Comparison of ENCODE assay signal across 11 cellular contexts in the genomic region with DNA sequence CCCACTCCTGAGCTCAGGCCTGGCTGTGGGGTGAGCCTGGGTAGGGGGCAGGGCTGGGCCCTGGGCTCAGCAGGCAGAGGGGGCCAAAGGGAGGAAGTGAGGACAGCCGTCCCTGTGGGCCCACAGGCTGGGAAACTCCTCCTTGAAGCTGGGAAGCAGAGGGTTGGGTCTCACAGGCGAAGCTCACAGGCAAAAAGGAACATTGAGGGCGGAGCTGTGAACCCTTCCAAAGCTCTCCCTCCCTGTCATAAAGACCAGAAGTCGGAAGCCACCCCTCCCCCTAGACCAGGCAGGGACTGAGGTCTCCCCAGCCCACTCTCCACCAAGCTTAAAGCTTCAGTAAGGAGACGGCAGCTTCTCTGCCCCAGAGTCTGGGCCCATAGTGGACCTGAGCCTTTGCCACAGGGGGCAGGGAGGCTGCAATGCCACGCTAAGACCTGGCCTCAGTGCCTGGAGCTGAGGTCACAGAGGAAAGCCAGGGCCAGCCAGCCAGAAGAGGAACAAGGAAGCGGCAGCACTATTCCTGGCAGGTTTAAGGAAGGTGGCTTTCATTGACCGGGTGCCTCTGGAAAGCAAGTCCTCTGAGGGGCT. TPM values are rescaled to one million over a fixed set of nuclear protein-coding genes. Genes with fewer than 3 reads are reported as not detected.
DNase-seq lines count a peak whose midpoint lies in the region; ATAC-seq and TF ChIP-seq lines count a peak whose summit lies in the region.
"Had no signal": no experiment of that assay in that cellular context is flagged by ENCODE, and none has a peak within 500 bp of the region (broad histone marks: within the 10 kb centered on the region; RNA-seq: fewer than 3 reads in every experiment).

No MANE protein-coding gene starts in this region.

- H3K9me3 Mint-ChIP-seq in stimulated activated effector memory CD8-positive, alpha-beta T cell treated with anti-CD3 and anti-CD28 coated beads, Interleukin-12 subunit alpha, Interleukin-12 subunit beta, amount 100 ng/mL, for 72 hours, result no peaks in the 10 kb centered on the region
- peaks cover 8% of the 10 kb centered on the region for H3K9me3 Mint-ChIP-seq in glutamatergic neuron (ENCODE audit: unreplicated experiment)
- H3K9me3 Mint-ChIP-seq: activated naive CD4-positive, alpha-beta T cell treated with anti-CD3 and anti-CD28 coated beads, Interleukin-2, amount 50 U/mL, for 72 hours; HFFc6 had no signal

- DNase-seq in HK-2 (ENCODE audit: unreplicated experiment) (peak; percentile 36), UCSD-AML1 (lab: John Stamatoyannopoulos, UW; ENCODE audit: unreplicated experiment) (peak; percentile 55), iPS-NIHi7 (ENCODE audit: extremely low spot score) (peak; percentile 76), dedifferentiated amniotic fluid mesenchymal stem cell (ENCODE audit: extremely low spot score) (no peak), glutamatergic neuron (no peak)
- DNase-seq in stimulated activated effector memory CD8-positive, alpha-beta T cell treated with anti-CD3 and anti-CD28 coated beads, Interleukin-12 subunit alpha, Interleukin-12 subunit beta, amount 100 ng/mL, for 72 hours (ENCODE audit: low spot score in 2 of 2), result no peak
- DNase-seq: effector CD4-positive, alpha-beta T cell; HFFc6; NCI-H1694 treated with DMSO at 0.1 percent for 48 hours had no signal

- H3K36me3 Mint-ChIP-seq in stimulated activated effector memory CD8-positive, alpha-beta T cell treated with anti-CD3 and anti-CD28 coated beads, Interleukin-12 subunit alpha, Interleukin-12 subunit beta, amount 100 ng/mL, for 72 hours, result no peaks in the 10 kb centered on the region
- H3K36me3 Mint-ChIP-seq in glutamatergic neuron (ENCODE audit: unreplicated experiment), result no peaks in the 10 kb centered on the region
- H3K36me3 Mint-ChIP-seq: activated naive CD4-positive, alpha-beta T cell treated with anti-CD3 and anti-CD28 coated beads, Interleukin-2, amount 50 U/mL, for 72 hours had no signal

- peak; percentile 3 for ATAC-seq in stimulated activated effector memory CD8-positive, alpha-beta T cell treated with anti-CD3 and anti-CD28 coated beads, Interleukin-12 subunit alpha, Interleukin-12 subunit beta, amount 100 ng/mL, for 72 hours
- no peak for ATAC-seq in HG02763 (IDR thresholded peaks at IDR 0.05; ENCODE audit: unreplicated experiment)
- ATAC-seq: activated naive CD4-positive, alpha-beta T cell treated with anti-CD3 and anti-CD28 coated beads, Interleukin-2, amount 50 U/mL, for 72 hours had no signal

- TF ChIP-seq CTCF in glutamatergic neuron (IDR thresholded peaks at IDR 0.05; ENCODE audit: partially characterized antibody, unreplicated experiment), result no peak

- no peak overlapping the region for H3K27ac Mint-ChIP-seq in stimulated activated effector memory CD8-positive, alpha-beta T cell treated with anti-CD3 and anti-CD28 coated beads, Interleukin-12 subunit alpha, Interleukin-12 subunit beta, amount 100 ng/mL, for 72 hours
- no peak overlapping the region for H3K27ac Mint-ChIP-seq in glutamatergic neuron (ENCODE audit: unreplicated experiment)
- H3K27ac Mint-ChIP-seq: activated naive CD4-positive, alpha-beta T cell treated with anti-CD3 and anti-CD28 coated beads, Interleukin-2, amount 50 U/mL, for 72 hours; HFFc6 had no signal

- no peak overlapping the region for H3K4me3 Mint-ChIP-seq in stimulated activated effector memory CD8-positive, alpha-beta T cell treated with anti-CD3 and anti-CD28 coated beads, Interleukin-12 subunit alpha, Interleukin-12 subunit beta, amount 100 ng/mL, for 72 hours
- no peak overlapping the region for H3K4me3 Mint-ChIP-seq in glutamatergic neuron (ENCODE audit: unreplicated experiment)
- H3K4me3 Mint-ChIP-seq: HFFc6 had no signal

- peaks cover 19% of the 10 kb centered on the region for H3K27me3 Mint-ChIP-seq in glutamatergic neuron (ENCODE audit: unreplicated experiment)

- peaks cover 22% of the 10 kb centered on the region for H3K4me1 Mint-ChIP-seq in stimulated activated effector memory CD8-positive, alpha-beta T cell treated with anti-CD3 and anti-CD28 coated beads, Interleukin-12 subunit alpha, Interleukin-12 subunit beta, amount 100 ng/mL, for 72 hours
- peaks cover 18% of the 10 kb centered on the region for H3K4me1 Mint-ChIP-seq in glutamatergic neuron (ENCODE audit: low read depth, unreplicated experiment)

RNA-seq across cellular contexts. Expression of a gene that starts 1.0 kb away (rescaled TPM):
- 2.2 TPM for total RNA-seq in glutamatergic neuron (ENCODE audit: unreplicated experiment)

RNA-seq across cellular contexts. Expression of a gene that starts 26.2 kb away (rescaled TPM):
- not detected for total RNA-seq in glutamatergic neuron (ENCODE audit: unreplicated experiment)

RNA-seq across cellular contexts. Expression of a gene that starts 48.9 kb away (rescaled TPM):
- 133 TPM for total RNA-seq in glutamatergic neuron (ENCODE audit: unreplicated experiment)

Comparison
In these comparisons a context has a peak if more than half of its experiments do, and no peak if none do; other contexts are left out.
1. DNase-seq: peak in HK-2 (single experiment), UCSD-AML1 (single experiment) and iPS-NIHi7 (single experiment); none in stimulated activated effector memory CD8-positive, alpha-beta T cell treated with anti-CD3 and anti-CD28 coated beads, Interleukin-12 subunit alpha, Interleukin-12 subunit beta, amount 100 ng/mL, for 72 hours (0 of 2), dedifferentiated amniotic fluid mesenchymal stem cell (single experiment) and glutamatergic neuron (single experiment).